ENCODE assay signal across 9 cellular contexts in genomic region chr5:80238778-80239679, GRCh38. TPM values are rescaled to one million over a fixed set of nuclear protein-coding genes. Genes with fewer than 3 reads are reported as not detected.
DNase-seq lines count a peak whose midpoint lies in the region; FAIRE-seq and TF ChIP-seq lines count a peak whose summit lies in the region.
"Had no signal": no experiment of that assay in that cellular context is flagged by ENCODE, and none has a peak within 500 bp of the region (broad histone marks: within the 10 kb centered on the region; RNA-seq: fewer than 3 reads in every experiment).

No MANE protein-coding gene starts in this region.

- no peak for TF ChIP-seq CTCF in A673 (conservative IDR thresholded peaks at IDR 0.05; ENCODE audit: low read depth, low read length)
- TF ChIP-seq CTCF in kidney (IDR thresholded peaks at IDR 0.05; ENCODE audit: borderline replicate concordance, extremely low read depth, insufficient read depth), result no peak
- TF ChIP-seq CTCF in testis (IDR thresholded peaks at IDR 0.05), result no peak

- H3K9me3 ChIP-seq in A673 (ENCODE audit: low read depth, low read length, poor library complexity, severe bottlenecking) (peaks cover 24% of the 10 kb centered on the region), KOPT-K1 (ENCODE audit: insufficient read depth, low read length, poor library complexity, severe bottlenecking) (peaks cover 27% of the 10 kb centered on the region), adipocyte (ENCODE audit: control insufficient read depth, low read length) (peaks cover 7% of the 10 kb centered on the region), kidney (ENCODE audit: control insufficient read depth in 1 of 2, low read length in 2 of 2) (peaks cover 0 to 5% of the 10 kb centered on the region in 2 donors), testis (no peaks in the 10 kb centered on the region)

- peaks cover 31% of the 10 kb centered on the region for H3K4me1 ChIP-seq in A673 (ENCODE audit: insufficient read depth, low read length, poor library complexity, severe bottlenecking)
- H3K4me1 ChIP-seq in adipocyte (ENCODE audit: control insufficient read depth, insufficient read depth, low read length), result peaks cover 13% of the 10 kb centered on the region
- peaks cover 4 to 10% of the 10 kb centered on the region in 2 donors for H3K4me1 ChIP-seq in kidney (ENCODE audit: control insufficient read depth in 1 of 2, insufficient read depth in 1 of 2, low read depth in 1 of 2, low read length in 2 of 2)
- peaks cover 36% of the 10 kb centered on the region for H3K4me1 ChIP-seq in testis

- TF ChIP-seq POLR2A in testis (IDR thresholded peaks at IDR 0.05), result no peak

- POLR2A ChIA-PET in A673 (lab: Charles Lee; ENCODE audit: low non-redundant PET), result interaction anchor here (0.5 to 0.6 kb wide), 3 partner anchors 168 to 1254 kb away, joined by 3 to 4 read pairs (median 4); no protein-coding TSS in a partner anchor

- CTCF ChIA-PET in A673 (lab: Charles Lee), result interaction anchor here (0.6 kb wide), 1 partner anchor 69 kb away, joined by 3 read pairs; no protein-coding TSS in a partner anchor

- peaks cover 6% of the 10 kb centered on the region for H3K36me3 ChIP-seq in A673 (ENCODE audit: insufficient read depth, low read length, poor library complexity, severe bottlenecking)
- peaks cover 44% of the 10 kb centered on the region for H3K36me3 ChIP-seq in KOPT-K1 (ENCODE audit: insufficient read depth, low read length)
- no peaks in the 10 kb centered on the region for H3K36me3 ChIP-seq in adipocyte (ENCODE audit: control insufficient read depth, insufficient read depth, low read length, severe bottlenecking)
- no peaks in the 10 kb centered on the region for H3K36me3 ChIP-seq in kidney (ENCODE audit: control insufficient read depth in 1 of 2, insufficient read depth in 2 of 2, low read length in 2 of 2)
- H3K36me3 ChIP-seq in testis (ENCODE audit: low read depth, missing control alignments), result no peaks in the 10 kb centered on the region

- no peak for FAIRE-seq in kidney (lab: Jason Lieb, UNC)

- H3K4me3 ChIP-seq in A673 (ENCODE audit: low read depth, low read length, poor library complexity, severe bottlenecking) (no peak overlapping the region), adipocyte (ENCODE audit: low read length) (no peak overlapping the region), kidney (ENCODE audit: low read length in 2 of 2) (no peak overlapping the region), testis (no peak overlapping the region)
- H3K4me3 ChIP-seq: skin epidermis had no signal

- no TSS peak for BruUV-seq in A673 (replicated peaks; lab: Mats Ljungman, UMichigan)

- DNase-seq in A673 (ENCODE audit: low spot score), result peak; percentile 71
- peak; percentile 44 for DNase-seq in adipocyte (ENCODE audit: low read depth)
- peak; percentile 80 for DNase-seq in kidney
- peak; percentile 81 for DNase-seq in testis
- DNase-seq in SKM-1 treated with dmso at 0.1 percent for 144 hours (lab: John Stamatoyannopoulos, UW; ENCODE audit: unreplicated experiment), result no peak
- no peak for DNase-seq in HuH-7.5 (ENCODE audit: low spot score)
- DNase-seq in cerebellum (ENCODE audit: low spot score), result no peak

- H3K27ac ChIP-seq in A673 (ENCODE audit: low read depth, low read length, poor library complexity, severe bottlenecking), result peak overlapping the region; percentile 41
- peak overlapping the region; percentile 1 for H3K27ac ChIP-seq in KOPT-K1 (ENCODE audit: low read depth, low read length, poor library complexity, severe bottlenecking)
- H3K27ac ChIP-seq in kidney (ENCODE audit: low read depth in 2 of 2, low read length in 2 of 2), result no peak overlapping the region
- H3K27ac ChIP-seq in testis, result peak overlapping the region; percentile 56 to 77

- 22 to 24% methylated on average over 8 of the region's 8 CpGs for WGBS in testis, 2 donors

- H3K27me3 ChIP-seq in A673 (replicated peaks; ENCODE audit: insufficient read depth, low read depth, low read length, poor library complexity), result no peaks in the 10 kb centered on the region
- no peaks in the 10 kb centered on the region for H3K27me3 ChIP-seq in adipocyte (replicated peaks; ENCODE audit: control insufficient read depth, insufficient read depth, low read length)
- no peaks in the 10 kb centered on the region for H3K27me3 ChIP-seq in testis

- no peak overlapping the region for H3K9ac ChIP-seq in adipocyte (ENCODE audit: low read length)
- no peak overlapping the region for H3K9ac ChIP-seq in kidney (ENCODE audit: low read length in 2 of 2)

- intact Hi-C loops in A673 (cut with micrococcal nuclease; ENCODE audit: unreplicated experiment), result no loop called here
- intact Hi-C loops in kidney (cut with DNase I), result no loop called here
- intact Hi-C loops in testis (cut with DNase I; ENCODE audit: low total_unique reads), result no loop called here

RNA-seq across cellular contexts. Expression of gene SERINC5, which starts 16.8 kb away (rescaled TPM):
- total RNA-seq in A673 (2021) (20.6 and 21.0 TPM in 2 replicates), kidney (23.8 TPM), testis (100 to 1,000 TPM; 158 to 217 TPM), cerebellum (30.7 TPM)
- polyA plus RNA-seq in kidney (ENCODE audit: insufficient read depth, low read depth, low replicate concordance) (3.9 TPM), testis (ENCODE audit: insufficient read depth, low read depth, low replicate concordance) (62.3 TPM)

Comparison
In these comparisons a context has a peak if more than half of its experiments do, and no peak if none do; other contexts are left out.
1. DNase-seq: peak in A673 (single experiment), adipocyte (single experiment), kidney (single experiment) and testis (single experiment); none in SKM-1 treated with dmso at 0.1 percent for 144 hours (single experiment), HuH-7.5 (single experiment) and cerebellum (single experiment).
2. H3K27ac ChIP-seq: peak in A673 (single experiment), KOPT-K1 (single experiment) and testis (2 of 2); none in kidney (0 of 2).